ENCODE assay signal across 8 cellular contexts in genomic region chr20:675453-676314, GRCh38. TPM values are rescaled to one million over a fixed set of nuclear protein-coding genes. Genes with fewer than 3 reads are reported as not detected.
DNase-seq lines count a peak whose midpoint lies in the region; ATAC-seq lines count a peak whose summit lies in the region.

Gene SCRT2, minus strand, starts transcription at chr20:675802. Its CDS starts 201 bp downstream, at chr20:675601.

- H4K20me1 ChIP-seq in Karpas-422 (ENCODE audit: insufficient read depth, low read depth, low read length) = 0 out of 2 replicates have a peak, but pooled peaks cover 4% of the 10 kb centered on the region

- H2AFZ ChIP-seq in Karpas-422 (ENCODE audit: low read length) = no peak within 1 kb of the TSS

- peaks cover 71% of the 10 kb centered on the region for H3K27me3 Mint-ChIP-seq in CD4-positive, CD25-positive, alpha-beta regulatory T cell
- peaks cover 89% of the 10 kb centered on the region for H3K27me3 Mint-ChIP-seq in central memory CD8-positive, alpha-beta T cell

- H3K27ac Mint-ChIP-seq in CD4-positive, CD25-positive, alpha-beta regulatory T cell = no peak within 1 kb of the TSS
- H3K27ac Mint-ChIP-seq in central memory CD8-positive, alpha-beta T cell (ENCODE audit: low read depth) = no peak within 1 kb of the TSS

- DNase-seq in CD4-positive, CD25-positive, alpha-beta regulatory T cell = peak; percentile 13 to 50 (median 28)
- DNase-seq in Karpas-422 = no peak
- DNase-seq in activated CD4-positive, alpha-beta T cell treated with anti-CD3 and anti-CD28 coated beads for 1 hour = peak; percentile 45
- peak; percentile 16 to 37 for DNase-seq in central memory CD8-positive, alpha-beta T cell (ENCODE audit: low spot score in 2 of 2)
- peak; percentile 6 for DNase-seq in kidney glomerular epithelial cell (lab: John Stamatoyannopoulos, UW)
- DNase-seq in stimulated activated CD4-positive, alpha-beta T cell treated with anti-CD3 and anti-CD28 coated beads, Interleukin-2, amount 100 ng/mL, for 24 hours = peak; percentile 66 to 78
- DNase-seq in NAMALWA (ENCODE audit: low spot score) = no peak
- DNase-seq in NCI-H446 treated with DMSO at 0.1 percent for 48 hours (lab: John Stamatoyannopoulos, UW) = no peak

- H3K4me1 Mint-ChIP-seq in CD4-positive, CD25-positive, alpha-beta regulatory T cell = peaks cover 0 to 18% (median 1%) of the 10 kb centered on the region in 4 donors
- peaks cover 17% of the 10 kb centered on the region for H3K4me1 Mint-ChIP-seq in central memory CD8-positive, alpha-beta T cell

- H3K4me1 ChIP-seq in CD4-positive, CD25-positive, alpha-beta regulatory T cell (ENCODE audit: control insufficient read depth, insufficient read depth, low read length, poor library complexity, severe bottlenecking) = peaks cover 7% of the 10 kb centered on the region
- peaks cover 11% of the 10 kb centered on the region for H3K4me1 ChIP-seq in Karpas-422 (ENCODE audit: low read length)

- peak within 1 kb of the TSS; percentile 29 for H3K4me2 ChIP-seq in Karpas-422 (ENCODE audit: low read depth, low read length, poor library complexity, severe bottlenecking)

- no peaks in the 10 kb centered on the region for H3K9me3 ChIP-seq in CD4-positive, CD25-positive, alpha-beta regulatory T cell (ENCODE audit: control insufficient read depth in 2 of 2, low read length in 2 of 2)
- no peaks in the 10 kb centered on the region for H3K9me3 ChIP-seq in Karpas-422 (ENCODE audit: low read length)

- H3K9ac ChIP-seq in Karpas-422 (ENCODE audit: low read length) = no peak within 1 kb of the TSS

- H3K27me3 ChIP-seq in CD4-positive, CD25-positive, alpha-beta regulatory T cell (ENCODE audit: control insufficient read depth, insufficient read depth, low read length) = peaks cover 14% of the 10 kb centered on the region
- no peaks in the 10 kb centered on the region for H3K27me3 ChIP-seq in Karpas-422 (ENCODE audit: low read length)

- H3K4me3 ChIP-seq in CD4-positive, CD25-positive, alpha-beta regulatory T cell (ENCODE audit: low read depth, low read length) = no peak within 1 kb of the TSS
- no peak within 1 kb of the TSS for H3K4me3 ChIP-seq in Karpas-422 (ENCODE audit: low read length)

- H3K36me3 Mint-ChIP-seq in CD4-positive, CD25-positive, alpha-beta regulatory T cell = peaks cover 4% of the 10 kb centered on the region
- H3K36me3 Mint-ChIP-seq in central memory CD8-positive, alpha-beta T cell (ENCODE audit: insufficient read depth) = peaks cover 7% of the 10 kb centered on the region

- H3K4me3 Mint-ChIP-seq in CD4-positive, CD25-positive, alpha-beta regulatory T cell = peak within 1 kb of the TSS in 1 of 4 donors; percentile 60
- H3K4me3 Mint-ChIP-seq in central memory CD8-positive, alpha-beta T cell = peak within 1 kb of the TSS; percentile 4

- no peaks in the 10 kb centered on the region for H3K9me2 ChIP-seq in Karpas-422 (replicated peaks; ENCODE audit: insufficient read depth, low read length)

- ATAC-seq in CD4-positive, CD25-positive, alpha-beta regulatory T cell (ENCODE audit: low read depth in 2 of 2) = peak; percentile 46 to 52
- peak; percentile 72 for ATAC-seq in central memory CD8-positive, alpha-beta T cell (replicated peaks; ENCODE audit: extremely low read depth, poor library complexity, severe bottlenecking)

- no peaks in the 10 kb centered on the region for H3K79me2 ChIP-seq in Karpas-422 (ENCODE audit: low read length)

- no peak within 1 kb of the TSS for H3K27ac ChIP-seq in CD4-positive, CD25-positive, alpha-beta regulatory T cell (ENCODE audit: insufficient read depth, low read length, poor library complexity, severe bottlenecking)
- no peak within 1 kb of the TSS for H3K27ac ChIP-seq in Karpas-422 (ENCODE audit: low read length)

- H3K36me3 ChIP-seq in CD4-positive, CD25-positive, alpha-beta regulatory T cell (ENCODE audit: control insufficient read depth, insufficient read depth, low read length) = no peaks in the 10 kb centered on the region
- H3K36me3 ChIP-seq in Karpas-422 (ENCODE audit: insufficient read depth, low read length) = no peaks in the 10 kb centered on the region

- H3K9me3 Mint-ChIP-seq in CD4-positive, CD25-positive, alpha-beta regulatory T cell = peaks cover 0 to 5% (median 0%) of the 10 kb centered on the region in 7 donors
- no peaks in the 10 kb centered on the region for H3K9me3 Mint-ChIP-seq in central memory CD8-positive, alpha-beta T cell

RNA-seq across cellular contexts. Expression of gene SCRT2, which starts in this region (rescaled TPM):
- not detected for total RNA-seq in CD4-positive, CD25-positive, alpha-beta regulatory T cell
- polyA plus RNA-seq in CD4-positive, CD25-positive, alpha-beta regulatory T cell = not detected
- not detected in 2 replicates for total RNA-seq in Karpas-422 (2014; rRNA removed; shearing (Covaris generic); ENCODE audit: low replicate concordance)

Comparison
In these comparisons a context has a peak if more than half of its experiments do, and no peak if none do; other contexts are left out.
1. Peak in DNase-seq and ATAC-seq in CD4-positive, CD25-positive, alpha-beta regulatory T cell; RNA of the gene not detected or under 1 TPM.
2. DNase-seq: peak in activated CD4-positive, alpha-beta T cell treated with anti-CD3 and anti-CD28 coated beads for 1 hour (single experiment), central memory CD8-positive, alpha-beta T cell (2 of 2), kidney glomerular epithelial cell (single experiment) and stimulated activated CD4-positive, alpha-beta T cell treated with anti-CD3 and anti-CD28 coated beads, Interleukin-2, amount 100 ng/mL, for 24 hours (2 of 2); none in Karpas-422 (single experiment), NAMALWA (single experiment) and NCI-H446 treated with DMSO at 0.1 percent for 48 hours (single experiment).